Comparison of ENCODE assay signal across 24 cellular contexts in the genomic region with DNA sequence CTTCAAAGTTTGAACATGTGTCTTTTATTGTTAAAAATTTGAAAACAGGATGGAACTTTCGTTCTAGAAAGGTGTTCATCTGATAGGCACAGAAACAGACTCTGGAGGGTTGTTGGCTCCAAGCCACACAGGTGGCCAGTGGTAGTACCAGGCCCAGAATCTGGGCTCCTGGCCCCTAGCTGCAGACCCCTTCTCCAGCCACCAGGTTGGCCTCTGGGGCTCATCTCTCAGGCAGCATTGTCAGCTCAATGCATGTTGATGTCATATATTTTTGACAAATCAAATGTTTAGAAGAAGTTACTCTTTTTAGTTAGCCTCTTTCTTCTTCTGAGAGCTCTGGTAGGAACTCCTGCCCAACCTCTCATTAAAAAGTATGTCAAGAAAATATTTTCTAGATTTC. TPM values are rescaled to one million over a fixed set of nuclear protein-coding genes. Genes with fewer than 3 reads are reported as not detected.
"Had no signal": no experiment of that assay in that cellular context is flagged by ENCODE, and none has a peak within 500 bp of the region (broad histone marks: within the 10 kb centered on the region; RNA-seq: fewer than 3 reads in every experiment).

No MANE protein-coding gene starts in this region.

- H3K27me3 Mint-ChIP-seq: effector memory CD8-positive, alpha-beta T cell had no signal

- H3K4me3 Mint-ChIP-seq: effector memory CD8-positive, alpha-beta T cell; naive B cell; nephron had no signal

- H3K9me3 Mint-ChIP-seq: effector memory CD8-positive, alpha-beta T cell; naive B cell; nephron had no signal

- H3K36me3 ChIP-seq: thoracic aorta, transverse colon had no signal

- H3K4me1 Mint-ChIP-seq: naive B cell had no signal

- FAIRE-seq: endothelial cell of umbilical vein, frontal cortex had no signal

- H3K27ac Mint-ChIP-seq: effector memory CD8-positive, alpha-beta T cell; naive B cell had no signal

- ATAC-seq: effector memory CD8-positive, alpha-beta T cell; heart left ventricle; left colon; left ventricle myocardium superior; psoas muscle; sciatic nerve had no signal

- H3K27me3 ChIP-seq: heart left ventricle, stomach, transverse colon had no signal

- H3K4me3 ChIP-seq: heart left ventricle, lung, psoas muscle, stomach, thoracic aorta, transverse colon had no signal

- H3K36me3 Mint-ChIP-seq: naive B cell had no signal

- H3K27ac ChIP-seq: heart left ventricle, psoas muscle, stomach, thoracic aorta, transverse colon had no signal

- H3K4me1 ChIP-seq: heart left ventricle, psoas muscle, stomach, transverse colon had no signal

- H3K9me3 ChIP-seq: heart left ventricle, psoas muscle, stomach, thoracic aorta, transverse colon had no signal

- DNase-seq: effector memory CD8-positive, alpha-beta T cell; erythroblast; heart left ventricle; hippocampal formation; left colon; left ventricle myocardium superior; mesenchymal stem cell; naive B cell; psoas muscle; retina; stimulated activated CD4-positive, alpha-beta T cell treated with anti-CD3 and anti-CD28 coated beads, Interleukin-12 subunit alpha, Interleukin-12 subunit beta, amount 100 ng/mL, for 4 hours; stimulated activated naive CD4-positive, alpha-beta T cell; stomach; substantia nigra; transverse colon had no signal

RNA-seq across cellular contexts. Expression of gene CHRNA1, which starts 34.5 kb away (rescaled TPM):
- total RNA-seq: frontal cortex, kidney epithelial cell, left ventricle myocardium superior, lung, omental fat pad, stomach had no signal
- polyA plus RNA-seq: urinary bladder had no signal
